13 cellular contexts compared by ENCODE assay signal in genomic region chr16:31704138-31704537, GRCh38.
DNase-seq lines count a peak whose midpoint lies in the region; TF ChIP-seq lines count a peak whose summit lies in the region.
"Had no signal": no experiment of that assay in that cellular context is flagged by ENCODE, and none has a peak within 500 bp of the region (broad histone marks: within the 10 kb centered on the region; RNA-seq: fewer than 3 reads in every experiment).

No MANE protein-coding gene starts in this region.

- no peaks in the 10 kb centered on the region for H3K27me3 ChIP-seq in osteoblast (ENCODE audit: insufficient read depth, low read length)

- H3K4me2 ChIP-seq in osteoblast (ENCODE audit: insufficient read depth, low read length) = no peak overlapping the region

- TF ChIP-seq CTCF in osteoblast (IDR thresholded peaks at IDR 0.05; ENCODE audit: extremely low read depth, low read depth, low read length) = no peak

- intact Hi-C loops in activated naive CD4-positive, alpha-beta T cell treated with anti-CD3 and anti-CD28 coated beads for 36 hours (cut with micrococcal nuclease) = loop anchor here (5.0 to 10.0 kb wide), 2 partner anchors 527 to 629 kb away; partner anchors contain the start of genes ZNF646 and ZNF668

- no peaks in the 10 kb centered on the region for H3K9me3 Mint-ChIP-seq in activated naive CD4-positive, alpha-beta T cell treated with anti-CD3 and anti-CD28 coated beads for 36 hours
- H3K9me3 Mint-ChIP-seq: CD4-positive, alpha-beta T cell had no signal

- DNase-seq in AG20443 (ENCODE audit: low spot score) (peak; percentile 2), G401 (ENCODE audit: low spot score) (peak; percentile 36), cerebellar cortex (ENCODE audit: low spot score) (peak; percentile 32), osteoblast (ENCODE audit: insufficient read length, low spot score, missing footprints) (peak; percentile 23), amygdala (lab: John Stamatoyannopoulos, UW) (no peak)
- DNase-seq in activated naive CD4-positive, alpha-beta T cell treated with anti-CD3 and anti-CD28 coated beads for 36 hours = no peak
- DNase-seq: ACHN; AML-193; Caco-2; CD4-positive, alpha-beta T cell; DMS79 treated with DMSO at 0.1 percent for 48 hours had no signal

- H3K79me2 ChIP-seq in osteoblast (ENCODE audit: insufficient read depth, low read length) = peaks cover 2% of the 10 kb centered on the region

- H3K27ac ChIP-seq in osteoblast (ENCODE audit: low read depth, low read length) = no peak overlapping the region
- H3K27ac ChIP-seq: C4-2B had no signal

- no peak overlapping the region for H2AFZ ChIP-seq in osteoblast (ENCODE audit: low read length)

- H3K27me3 Mint-ChIP-seq in activated naive CD4-positive, alpha-beta T cell treated with anti-CD3 and anti-CD28 coated beads for 36 hours (ENCODE audit: low read depth) = no peaks in the 10 kb centered on the region
- H3K27me3 Mint-ChIP-seq: CD4-positive, alpha-beta T cell had no signal

- H3K36me3 ChIP-seq in osteoblast (ENCODE audit: insufficient read depth, low read length) = peaks cover 9% of the 10 kb centered on the region

- H3K9me3 ChIP-seq in osteoblast (ENCODE audit: low read depth, low read length) = no peaks in the 10 kb centered on the region
- H3K9me3 ChIP-seq: Caco-2, HAP-1 had no signal

- H3K36me3 Mint-ChIP-seq in activated naive CD4-positive, alpha-beta T cell treated with anti-CD3 and anti-CD28 coated beads for 36 hours (ENCODE audit: low read depth) = peaks cover 38% of the 10 kb centered on the region

- CTCF ChIA-PET in activated naive CD4-positive, alpha-beta T cell treated with anti-CD3 and anti-CD28 coated beads for 36 hours (lab: Charles Lee) = no interaction called here

- in situ Hi-C loops in G401 (cut with HindIII; ENCODE audit: low sequenced_read_pairs) = no loop called here

- no peak overlapping the region for H3K27ac Mint-ChIP-seq in activated naive CD4-positive, alpha-beta T cell treated with anti-CD3 and anti-CD28 coated beads for 36 hours
- H3K27ac Mint-ChIP-seq: CD4-positive, alpha-beta T cell had no signal

- H3K4me3 Mint-ChIP-seq in activated naive CD4-positive, alpha-beta T cell treated with anti-CD3 and anti-CD28 coated beads for 36 hours = no peak overlapping the region

- peaks cover 12% of the 10 kb centered on the region for H4K20me1 ChIP-seq in osteoblast (ENCODE audit: insufficient read depth, low read length)

- peaks cover 9% of the 10 kb centered on the region for H3K4me1 ChIP-seq in osteoblast (ENCODE audit: insufficient read depth, low read length)

- H3K4me1 Mint-ChIP-seq in activated naive CD4-positive, alpha-beta T cell treated with anti-CD3 and anti-CD28 coated beads for 36 hours (ENCODE audit: low read depth) = peaks cover 36% of the 10 kb centered on the region

- no peak overlapping the region for H3K4me3 ChIP-seq in osteoblast (ENCODE audit: insufficient read depth, low read length)
- H3K4me3 ChIP-seq: HAP-1 had no signal

Comparison
In these comparisons a context has a peak if more than half of its experiments do, and no peak if none do; other contexts are left out.
1. DNase-seq: peak in AG20443 (single experiment), G401 (single experiment), cerebellar cortex (single experiment) and osteoblast (single experiment); none in activated naive CD4-positive, alpha-beta T cell treated with anti-CD3 and anti-CD28 coated beads for 36 hours (single experiment) and amygdala (0 of 56).